In the genomic region with DNA sequence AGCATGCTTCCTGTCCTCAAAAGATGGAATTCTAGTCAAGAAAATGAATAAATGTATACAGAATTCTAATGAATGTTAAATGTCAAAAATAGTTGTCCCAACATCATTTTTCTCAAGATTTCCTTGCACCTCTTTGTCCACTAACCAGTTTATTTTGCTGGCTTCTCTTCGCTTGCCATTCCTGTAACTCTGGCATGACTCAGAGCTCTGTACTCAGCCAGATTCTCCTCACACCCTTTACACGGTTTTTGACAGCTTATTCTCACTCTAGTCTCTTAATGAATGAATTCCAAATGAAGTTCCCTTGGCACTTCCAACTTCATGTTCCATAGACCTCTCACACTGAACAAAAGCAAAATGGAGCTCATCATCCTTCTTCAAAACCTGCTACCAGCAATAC, we compare ENCODE assay signal across 16 cellular contexts.
"Had no signal": no experiment of that assay in that cellular context is flagged by ENCODE, and none has a peak within 500 bp of the region (broad histone marks: within the 10 kb centered on the region; RNA-seq: fewer than 3 reads in every experiment).

No MANE protein-coding gene starts in this region.

- ATAC-seq: activated CD4-positive, alpha-beta T cell treated with anti-CD3 and anti-CD28 coated beads for 36 hours; left lobe of liver; natural killer cell; right cardiac atrium; stimulated activated memory B cell treated with anti-CD40 and anti-IgM and Interleukin-4, amounts not matched to agents 10 μg/mL and 1 μg/mL and 100 μg/mL, for 72 hours had no signal

- DNase-seq: activated CD4-positive, alpha-beta memory T cell treated with anti-CD3 and anti-CD28 coated beads, Interleukin-2, amount 10 ng/mL, durations not matched to agents 7 days and 5 days; activated CD4-positive, alpha-beta T cell treated with anti-CD3 and anti-CD28 coated beads for 36 hours; activated gamma-delta T cell; activated naive CD8-positive, alpha-beta T cell treated with anti-CD3 and anti-CD28 coated beads for 36 hours; activated T-cell treated with anti-CD3 and anti-CD28 coated beads, Interleukin-2, amount 50 U/mL, for 48 hours; anterior cingulate cortex; glutamatergic neuron; natural killer cell; nucleus accumbens; right cardiac atrium; small intestine; T1000; trophoblast cell; WERI-Rb-1 had no signal

- H3K36me3 ChIP-seq: WERI-Rb-1 had no signal

- H3K27ac ChIP-seq: WERI-Rb-1 had no signal
